In the genomic region with DNA sequence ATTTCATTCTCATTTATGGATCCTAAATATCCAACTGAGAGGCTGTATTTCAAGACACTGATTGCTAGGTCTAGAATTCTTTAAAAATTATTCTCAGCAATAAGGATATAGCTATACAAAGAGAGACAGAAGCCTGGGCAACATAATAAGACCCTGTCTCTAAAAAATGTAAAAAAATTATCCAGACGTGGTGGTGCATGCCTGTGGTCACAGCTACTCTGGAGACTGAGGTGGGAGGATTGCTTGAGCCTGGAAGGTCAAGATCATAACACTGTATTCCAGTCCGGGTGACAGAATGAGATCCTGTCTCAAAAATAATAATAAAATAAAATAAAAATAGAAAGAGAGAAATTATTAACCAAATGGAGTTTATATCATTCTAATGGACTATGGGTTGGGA, we compare ENCODE assay signal across 34 cellular contexts.
"Had no signal": no experiment of that assay in that cellular context is flagged by ENCODE, and none has a peak within 500 bp of the region (broad histone marks: within the 10 kb centered on the region; RNA-seq: fewer than 3 reads in every experiment).

No MANE protein-coding gene starts in this region.

- H3K9me3 ChIP-seq: Peyer's patch, SJSA1 had no signal

- H3K4me1 Mint-ChIP-seq: activated naive CD4-positive, alpha-beta T cell treated with anti-CD3 and anti-CD28 coated beads, Interleukin-2, amount 10 ng/mL, durations not matched to agents 7 days and 5 days had no signal

- H3K27ac ChIP-seq: Peyer's patch, SJSA1, VCaP had no signal

- H3K4me3 ChIP-seq: Peyer's patch, SJSA1 had no signal

- H3K27ac Mint-ChIP-seq: activated B cell treated with CpG ODN at 0.5 μM for 24 hours; activated CD4-positive, alpha-beta memory T cell treated with anti-CD3 and anti-CD28 coated beads for 36 hours; activated naive CD4-positive, alpha-beta T cell treated with anti-CD3 and anti-CD28 coated beads, Interleukin-2, amount 10 ng/mL, durations not matched to agents 7 days and 5 days; activated naive CD8-positive, alpha-beta T cell; activated naive CD8-positive, alpha-beta T cell treated with anti-CD3 and anti-CD28 coated beads, Interleukin-2, amount 50 U/mL, for 24 hours had no signal

- ATAC-seq: activated naive CD8-positive, alpha-beta T cell treated with anti-CD3 and anti-CD28 coated beads, Interleukin-2, amount 50 U/mL, for 24 hours; PC-3 had no signal

- H3K4me3 Mint-ChIP-seq: activated B cell treated with CpG ODN at 0.5 μM for 24 hours; activated CD4-positive, alpha-beta memory T cell treated with anti-CD3 and anti-CD28 coated beads for 36 hours; activated naive CD4-positive, alpha-beta T cell treated with anti-CD3 and anti-CD28 coated beads, Interleukin-2, amount 10 ng/mL, durations not matched to agents 7 days and 5 days; activated naive CD8-positive, alpha-beta T cell; activated naive CD8-positive, alpha-beta T cell treated with anti-CD3 and anti-CD28 coated beads, Interleukin-2, amount 50 U/mL, for 24 hours had no signal

- H3K36me3 ChIP-seq: Peyer's patch, SJSA1 had no signal

- H3K27me3 ChIP-seq: Peyer's patch, SJSA1 had no signal

- H3K9me3 Mint-ChIP-seq: activated B cell treated with CpG ODN at 0.5 μM for 24 hours; activated CD4-positive, alpha-beta memory T cell treated with anti-CD3 and anti-CD28 coated beads for 36 hours; activated naive CD4-positive, alpha-beta T cell treated with anti-CD3 and anti-CD28 coated beads, Interleukin-2, amount 10 ng/mL, durations not matched to agents 7 days and 5 days; activated naive CD8-positive, alpha-beta T cell treated with anti-CD3 and anti-CD28 coated beads, Interleukin-2, amount 50 U/mL, for 24 hours had no signal

- H3K27me3 Mint-ChIP-seq: activated B cell treated with CpG ODN at 0.5 μM for 24 hours; activated CD4-positive, alpha-beta memory T cell treated with anti-CD3 and anti-CD28 coated beads for 36 hours; activated naive CD4-positive, alpha-beta T cell treated with anti-CD3 and anti-CD28 coated beads, Interleukin-2, amount 10 ng/mL, durations not matched to agents 7 days and 5 days; activated naive CD8-positive, alpha-beta T cell; activated naive CD8-positive, alpha-beta T cell treated with anti-CD3 and anti-CD28 coated beads, Interleukin-2, amount 50 U/mL, for 24 hours had no signal

- H3K4me1 ChIP-seq: Peyer's patch, SJSA1 had no signal

- DNase-seq: activated B cell treated with CpG ODN at 0.5 μM for 24 hours; activated CD4-positive, alpha-beta memory T cell treated with anti-CD3 and anti-CD28 coated beads for 36 hours; activated CD4-positive, alpha-beta T cell treated with anti-CD3 and anti-CD28 coated beads for 4 hours; activated CD4-positive, alpha-beta T cell treated with anti-CD3 and anti-CD28 coated beads, Interleukin-2, amount 50 U/mL, for 1 hour; activated CD4-positive, CD25-positive, alpha-beta regulatory T cell treated with anti-CD3 and anti-CD28 coated beads, Interleukin-2, amount 50 U/mL, for 72 hours; activated CD8-positive, alpha-beta memory T cell treated with anti-CD3 and anti-CD28 coated beads, Interleukin-2, amount 50 U/mL, for 4 hours; activated effector memory CD4-positive, alpha-beta T cell treated with Interleukin-2 at 50 U/mL for 16 hours; activated naive CD4-positive, alpha-beta T cell treated with anti-CD3 and anti-CD28 coated beads, Interleukin-2, amount 10 ng/mL, durations not matched to agents 7 days and 5 days; activated naive CD8-positive, alpha-beta T cell treated with anti-CD3 and anti-CD28 coated beads, Interleukin-2, amount 50 U/mL, for 24 hours; activated T-cell treated with anti-CD3 and anti-CD28 coated beads for 4 hours; activated T-cell treated with anti-CD3 and anti-CD28 coated beads, Interleukin-2, amount 50 U/mL, for 48 hours; amniotic stem cell; aorta; Karpas-422; KBM-7; NCI-H1105; NCI-H1436; NCI-H1694; NCI-H1930; NCI-H2081 treated with DMSO at 0.1 percent for 48 hours; NCI-H345; NCI-H524 treated with DMSO at 0.1 percent for 48 hours; NK-92 treated with Interleukin-12 subunit alpha and Interleukin-12 subunit beta, amount 100 ng/mL, for 24 hours; PC-3; Peyer's patch; RPMI8226; SHP77 treated with DMSO at 0.1 percent for 48 hours; SW 1271; T-helper 1 cell; T-helper 2 cell; T-helper 9 cell had no signal
